In genomic region chr5:27171696-27172362, GRCh38 we compare ENCODE assay signal across 18 cellular contexts.
"Had no signal": no experiment of that assay in that cellular context is flagged by ENCODE, and none has a peak within 500 bp of the region (broad histone marks: within the 10 kb centered on the region; RNA-seq: fewer than 3 reads in every experiment).

No MANE protein-coding gene starts in this region.

- H3K9me3 Mint-ChIP-seq: stimulated activated naive CD8-positive, alpha-beta T cell treated with anti-CD3 and anti-CD28 coated beads, Interleukin-15, amount 100 ng/mL, for 72 hours had no signal

- H3K27me3 Mint-ChIP-seq: activated CD8-positive, alpha-beta memory T cell treated with anti-CD3 and anti-CD28 coated beads, Interleukin-2, amount 10 ng/mL, durations not matched to agents 7 days and 5 days; activated naive CD8-positive, alpha-beta T cell treated with anti-CD3 and anti-CD28 coated beads, Interleukin-2, amount 50 U/mL, for 24 hours; stimulated activated naive CD8-positive, alpha-beta T cell treated with anti-CD3 and anti-CD28 coated beads, Interleukin-15, amount 100 ng/mL, for 72 hours had no signal

- H3K27ac ChIP-seq: gastrocnemius medialis, heart right ventricle, ovary, spleen, upper lobe of left lung, VCaP had no signal

- H3K27me3 ChIP-seq: gastrocnemius medialis, heart right ventricle, ovary, spleen, upper lobe of left lung had no signal

- H3K36me3 Mint-ChIP-seq: activated CD8-positive, alpha-beta memory T cell treated with anti-CD3 and anti-CD28 coated beads, Interleukin-2, amount 10 ng/mL, durations not matched to agents 7 days and 5 days; mesothelial cell of epicardium had no signal

- H3K4me3 ChIP-seq: gastrocnemius medialis, heart right ventricle, lung, ovary, spleen, upper lobe of left lung had no signal

- H3K4me3 Mint-ChIP-seq: activated CD8-positive, alpha-beta memory T cell treated with anti-CD3 and anti-CD28 coated beads, Interleukin-2, amount 10 ng/mL, durations not matched to agents 7 days and 5 days; activated naive CD4-positive, alpha-beta T cell treated with anti-CD3 and anti-CD28 coated beads for 36 hours; activated naive CD8-positive, alpha-beta T cell treated with anti-CD3 and anti-CD28 coated beads, Interleukin-2, amount 50 U/mL, for 24 hours; mesothelial cell of epicardium; neural crest cell; stimulated activated naive CD8-positive, alpha-beta T cell treated with anti-CD3 and anti-CD28 coated beads, Interleukin-15, amount 100 ng/mL, for 72 hours had no signal

- H3K4me1 ChIP-seq: gastrocnemius medialis, heart right ventricle, spleen, upper lobe of left lung had no signal

- DNase-seq: activated CD4-positive, alpha-beta T cell treated with anti-CD3 and anti-CD28 coated beads, Interleukin-2, amount 50 U/mL, for 48 hours; activated CD8-positive, alpha-beta memory T cell treated with anti-CD3 and anti-CD28 coated beads, Interleukin-2, amount 10 ng/mL, durations not matched to agents 7 days and 5 days; activated naive CD4-positive, alpha-beta T cell treated with anti-CD3 and anti-CD28 coated beads for 36 hours; activated naive CD8-positive, alpha-beta T cell treated with anti-CD3 and anti-CD28 coated beads, Interleukin-2, amount 50 U/mL, for 24 hours; activated T-cell treated with anti-CD3 and anti-CD28 coated beads, Interleukin-2, amount 50 U/mL, for 1 hour; gastrocnemius medialis; heart right ventricle; left colon; ovary; spleen; stimulated activated naive CD8-positive, alpha-beta T cell treated with anti-CD3 and anti-CD28 coated beads, Interleukin-15, amount 100 ng/mL, for 72 hours had no signal

- H3K36me3 ChIP-seq: gastrocnemius medialis, heart right ventricle, ovary, spleen, upper lobe of left lung had no signal

- H3K27ac Mint-ChIP-seq: activated CD8-positive, alpha-beta memory T cell treated with anti-CD3 and anti-CD28 coated beads, Interleukin-2, amount 10 ng/mL, durations not matched to agents 7 days and 5 days; activated naive CD4-positive, alpha-beta T cell treated with anti-CD3 and anti-CD28 coated beads for 36 hours; activated naive CD8-positive, alpha-beta T cell treated with anti-CD3 and anti-CD28 coated beads, Interleukin-2, amount 50 U/mL, for 24 hours; activated T-helper 2 cell treated with anti-CD3 and anti-CD28 coated beads, Interferon-gamma antibody, Interleukin-2, Interleukin-4, amounts not matched to agents 10 μg/mL and 5 μg/mL and 100 μg/mL, durations not matched to agents 14 hours and 24 hours and 36 hours; mesothelial cell of epicardium; stimulated activated naive CD8-positive, alpha-beta T cell treated with anti-CD3 and anti-CD28 coated beads, Interleukin-15, amount 100 ng/mL, for 72 hours had no signal

- H3K4me1 Mint-ChIP-seq: activated CD8-positive, alpha-beta memory T cell treated with anti-CD3 and anti-CD28 coated beads, Interleukin-2, amount 10 ng/mL, durations not matched to agents 7 days and 5 days; activated naive CD8-positive, alpha-beta T cell treated with anti-CD3 and anti-CD28 coated beads, Interleukin-2, amount 50 U/mL, for 24 hours; mesothelial cell of epicardium; neural crest cell; stimulated activated naive CD8-positive, alpha-beta T cell treated with anti-CD3 and anti-CD28 coated beads, Interleukin-15, amount 100 ng/mL, for 72 hours had no signal

- ATAC-seq: activated CD8-positive, alpha-beta memory T cell treated with anti-CD3 and anti-CD28 coated beads, Interleukin-2, amount 10 ng/mL, durations not matched to agents 7 days and 5 days; activated naive CD8-positive, alpha-beta T cell treated with anti-CD3 and anti-CD28 coated beads, Interleukin-2, amount 50 U/mL, for 24 hours; gastrocnemius medialis; heart right ventricle; left colon; sciatic nerve; stimulated activated naive CD8-positive, alpha-beta T cell treated with anti-CD3 and anti-CD28 coated beads, Interleukin-15, amount 100 ng/mL, for 72 hours had no signal
